ENCODE assay signal across 22 cellular contexts in the genomic region with DNA sequence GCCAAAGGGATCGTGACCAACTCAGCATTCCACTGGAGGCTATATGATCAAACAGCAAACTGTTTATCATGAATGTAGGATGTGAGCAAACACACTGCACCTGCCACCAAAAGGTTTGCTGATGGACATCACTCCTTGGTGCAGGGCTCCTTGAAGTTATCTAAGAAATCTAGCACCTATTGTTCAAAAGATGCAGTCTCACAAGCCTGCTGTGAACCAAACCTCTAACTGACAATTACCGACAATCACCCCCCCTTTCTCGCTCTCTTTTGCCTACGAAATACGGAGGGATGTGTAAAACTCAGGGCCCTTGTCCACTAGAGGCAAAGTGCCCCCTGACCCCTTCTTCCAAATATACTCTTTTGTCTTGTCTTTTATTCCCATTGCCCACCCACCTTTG. TPM values are rescaled to one million over a fixed set of nuclear protein-coding genes. Genes with fewer than 3 reads are reported as not detected.
"Had no signal": no experiment of that assay in that cellular context is flagged by ENCODE, and none has a peak within 500 bp of the region (broad histone marks: within the 10 kb centered on the region; RNA-seq: fewer than 3 reads in every experiment).

No MANE protein-coding gene starts in this region.

- DNase-seq: caudate nucleus; colonic mucosa; dermis blood vessel endothelial cell; foreskin melanocyte; heart right ventricle; kidney; left cardiac atrium; left ventricle myocardium inferior; lower lobe of right lung; naive thymus-derived CD4-positive, alpha-beta T cell; stimulated activated CD4-positive, alpha-beta T cell treated with anti-CD3 and anti-CD28 coated beads, Interleukin-4, amount 100 ng/mL, for 1 hour; stimulated activated CD8-positive, alpha-beta memory T cell treated with anti-CD3 and anti-CD28 coated beads, Interleukin-4, amount 100 ng/mL, for 48 hours; stimulated activated naive CD8-positive, alpha-beta T cell treated with anti-CD3 and anti-CD28 coated beads, Interleukin-15, amount 100 ng/mL, for 72 hours; testis had no signal

- H3K27ac Mint-ChIP-seq: memory B cell; stimulated activated memory B cell treated with anti-CD40 and anti-IgM and Interleukin-4, amounts not matched to agents 10 μg/mL and 1 μg/mL and 100 μg/mL, for 72 hours; stimulated activated naive CD8-positive, alpha-beta T cell treated with anti-CD3 and anti-CD28 coated beads, Interleukin-15, amount 100 ng/mL, for 72 hours had no signal

- H3K36me3 ChIP-seq: colonic mucosa, heart right ventricle, left ventricle myocardium inferior, lower lobe of right lung, right atrium auricular region, tibial nerve had no signal

- H3K36me3 Mint-ChIP-seq: memory B cell; stimulated activated memory B cell treated with anti-CD40 and anti-IgM and Interleukin-4, amounts not matched to agents 10 μg/mL and 1 μg/mL and 100 μg/mL, for 72 hours had no signal

- H3K4me3 ChIP-seq: colonic mucosa, heart right ventricle, left ventricle myocardium inferior, lower lobe of right lung, right atrium auricular region, testis, tibial nerve had no signal

- ATAC-seq: heart right ventricle; left cardiac atrium; lower lobe of right lung; naive thymus-derived CD4-positive, alpha-beta T cell; stimulated activated memory B cell treated with anti-CD40 and anti-IgM and Interleukin-4, amounts not matched to agents 10 μg/mL and 1 μg/mL and 100 μg/mL, for 72 hours; stimulated activated naive CD8-positive, alpha-beta T cell treated with anti-CD3 and anti-CD28 coated beads, Interleukin-15, amount 100 ng/mL, for 72 hours had no signal

- H3K4me3 Mint-ChIP-seq: memory B cell; naive thymus-derived CD4-positive, alpha-beta T cell; stimulated activated memory B cell treated with anti-CD40 and anti-IgM and Interleukin-4, amounts not matched to agents 10 μg/mL and 1 μg/mL and 100 μg/mL, for 72 hours; stimulated activated naive CD8-positive, alpha-beta T cell treated with anti-CD3 and anti-CD28 coated beads, Interleukin-15, amount 100 ng/mL, for 72 hours had no signal

- H3K27me3 ChIP-seq: colonic mucosa, heart right ventricle, right atrium auricular region, testis, tibial nerve had no signal

- H3K9me3 Mint-ChIP-seq: memory B cell; naive thymus-derived CD4-positive, alpha-beta T cell; neural crest cell; stimulated activated memory B cell treated with anti-CD40 and anti-IgM and Interleukin-4, amounts not matched to agents 10 μg/mL and 1 μg/mL and 100 μg/mL, for 72 hours; stimulated activated naive CD8-positive, alpha-beta T cell treated with anti-CD3 and anti-CD28 coated beads, Interleukin-15, amount 100 ng/mL, for 72 hours had no signal

- H3K9me3 ChIP-seq: colonic mucosa, heart right ventricle, left ventricle myocardium inferior, lower lobe of right lung, right atrium auricular region, testis, tibial nerve had no signal

- H3K27ac ChIP-seq: colonic mucosa, heart right ventricle, left ventricle myocardium inferior, lower lobe of right lung, right atrium auricular region, testis, tibial nerve had no signal

- H3K27me3 Mint-ChIP-seq: memory B cell; naive thymus-derived CD4-positive, alpha-beta T cell; stimulated activated memory B cell treated with anti-CD40 and anti-IgM and Interleukin-4, amounts not matched to agents 10 μg/mL and 1 μg/mL and 100 μg/mL, for 72 hours had no signal

RNA-seq across cellular contexts. Expression of gene CCIN, which starts 19.0 kb away (rescaled TPM):
- total RNA-seq: left cardiac atrium, left ventricle myocardium inferior, neural crest cell, osteocyte, right atrium auricular region, tibial nerve, ureter had no signal
- polyA plus RNA-seq: esophagus had no signal
